ENCODE assay signal across 23 cellular contexts in the genomic region with DNA sequence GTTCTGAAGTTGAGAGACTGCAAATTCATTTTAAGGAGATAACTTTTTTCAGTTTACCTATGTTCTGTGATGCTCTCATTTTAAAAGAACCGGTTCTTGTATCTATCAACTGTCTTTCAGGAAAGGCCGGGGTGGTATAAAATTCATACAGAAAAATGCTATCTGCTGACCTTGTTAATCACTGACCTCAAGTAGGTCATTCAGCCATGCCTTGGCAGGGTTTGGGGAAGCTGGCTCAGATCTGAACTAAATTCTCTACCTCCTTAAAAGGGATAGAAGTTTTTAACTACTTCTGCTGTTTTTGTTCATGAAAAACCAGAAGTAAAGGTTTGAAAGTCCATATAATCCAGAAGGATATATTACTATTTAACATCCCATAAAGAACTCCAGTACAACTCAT. TPM values are rescaled to one million over a fixed set of nuclear protein-coding genes. Genes with fewer than 3 reads are reported as not detected.
DNase-seq lines count a peak whose midpoint lies in the region; ATAC-seq, FAIRE-seq and TF ChIP-seq lines count a peak whose summit lies in the region.
"Had no signal": no experiment of that assay in that cellular context is flagged by ENCODE, and none has a peak within 500 bp of the region (broad histone marks: within the 10 kb centered on the region; RNA-seq: fewer than 3 reads in every experiment).

No MANE protein-coding gene starts in this region.

- no peaks in the 10 kb centered on the region for H3K79me2 ChIP-seq in HepG2 (ENCODE audit: insufficient read depth, low read length)

- H2BK5ac ChIP-seq in mesenchymal stem cell (ENCODE audit: low read depth, low read length, poor library complexity, severe bottlenecking): no peak overlapping the region

- H3K9me3 ChIP-seq in right lobe of liver (no peaks in the 10 kb centered on the region), HepG2 (ENCODE audit: low read length) (no peaks in the 10 kb centered on the region), mesenchymal stem cell (ENCODE audit: control insufficient read depth, low read length) (no peaks in the 10 kb centered on the region), endodermal cell (ENCODE audit: control insufficient read depth, low read length) (no peaks in the 10 kb centered on the region), small intestine (ENCODE audit: control insufficient read depth, low read depth) (no peaks in the 10 kb centered on the region)
- H3K9me3 ChIP-seq: SJCRH30 had no signal

- no TSS peak for BruUV-seq in HepG2 (replicated peaks; lab: Mats Ljungman, UMichigan)

- H3K4me2 ChIP-seq in HepG2 (ENCODE audit: low read depth, low read length) (no peak overlapping the region), mesenchymal stem cell (ENCODE audit: low read length, poor library complexity, severe bottlenecking) (no peak overlapping the region)
- H3K4me2 ChIP-seq: GM23338 had no signal

- no peaks in the 10 kb centered on the region for H3K27me3 ChIP-seq in right lobe of liver
- no peaks in the 10 kb centered on the region for H3K27me3 ChIP-seq in HepG2 (ENCODE audit: control insufficient read depth in 1 of 2, insufficient read depth in 2 of 2, low read length in 2 of 2)
- no peaks in the 10 kb centered on the region for H3K27me3 ChIP-seq in mesenchymal stem cell (ENCODE audit: control insufficient read depth in 1 of 2, insufficient read depth in 1 of 2, low read length in 2 of 2)
- H3K27me3 ChIP-seq in endodermal cell (ENCODE audit: control insufficient read depth, insufficient read depth, low read length, poor library complexity, severe bottlenecking): peaks cover 3% of the 10 kb centered on the region
- H3K27me3 ChIP-seq in small intestine (ENCODE audit: control insufficient read depth in 2 of 2, insufficient read depth in 2 of 2, low read length in 2 of 2): no peaks in the 10 kb centered on the region
- H3K27me3 ChIP-seq: SJCRH30 had no signal

- H3K27me3 Mint-ChIP-seq in chondrocyte (ENCODE audit: low read depth) (no peaks in the 10 kb centered on the region), endodermal cell (ENCODE audit: insufficient read depth) (no peaks in the 10 kb centered on the region)

- H3K9ac ChIP-seq in HepG2 (ENCODE audit: insufficient read depth, low read depth, low read length): no peak overlapping the region
- no peak overlapping the region for H3K9ac ChIP-seq in mesenchymal stem cell (ENCODE audit: low read length)
- no peak overlapping the region for H3K9ac ChIP-seq in endodermal cell (ENCODE audit: extremely low read depth, low read length, poor library complexity, severe bottlenecking)

- no peak overlapping the region for H2AK5ac ChIP-seq in mesenchymal stem cell (ENCODE audit: low read length, severe bottlenecking)

- H3K36me3 Mint-ChIP-seq in chondrocyte (ENCODE audit: low read depth) (no peaks in the 10 kb centered on the region), endodermal cell (ENCODE audit: low read depth) (no peaks in the 10 kb centered on the region)
- H3K36me3 Mint-ChIP-seq: CD4-positive, alpha-beta memory T cell had no signal

- POLR2A ChIA-PET in HepG2 (lab: Yijun Ruan, JAX): no interaction called here

- no peaks in the 10 kb centered on the region for H3K36me3 ChIP-seq in right lobe of liver
- no peaks in the 10 kb centered on the region for H3K36me3 ChIP-seq in HepG2 (replicated peaks in 1 of 2; ENCODE audit: control insufficient read depth in 1 of 2, insufficient read depth in 2 of 2, low read length in 2 of 2)
- H3K36me3 ChIP-seq in mesenchymal stem cell (ENCODE audit: control insufficient read depth in 1 of 2, insufficient read depth in 2 of 2, low read depth in 1 of 2, low read length in 2 of 2): no peaks in the 10 kb centered on the region
- H3K36me3 ChIP-seq in endodermal cell (ENCODE audit: control insufficient read depth, insufficient read depth, low read length): no peaks in the 10 kb centered on the region
- no peaks in the 10 kb centered on the region for H3K36me3 ChIP-seq in small intestine (ENCODE audit: control insufficient read depth in 2 of 2, insufficient read depth in 2 of 2, low read length in 2 of 2)
- H3K36me3 ChIP-seq: SJCRH30 had no signal

- H3K4ac ChIP-seq in mesenchymal stem cell (ENCODE audit: low read depth in 1 of 2, low read length in 2 of 2): no peak overlapping the region

- WGBS in right lobe of liver (ENCODE audit: insufficient coverage, low coverage, low lambda C conversion rate, missing lambda C conversion rate): 52% methylated on average over 2 of the region's 2 CpGs
- WGBS in HepG2 (ENCODE audit: low lambda C conversion rate): 24% methylated on average over 2 of the region's 2 CpGs
- WGBS in mesenchymal stem cell: 100% methylated on average over 2 of the region's 2 CpGs
- 98 to 100% methylated on average over 2 of the region's 2 CpGs for WGBS in endodermal cell (ENCODE audit: insufficient coverage in 1 of 2, insufficient read length in 1 of 2), 2 experiments
- WGBS in small intestine, 3 donors: 11 to 50% (median 37%) methylated on average over 2 of the region's 2 CpGs

- no peaks in the 10 kb centered on the region for H3K9me3 Mint-ChIP-seq in chondrocyte (ENCODE audit: low read depth)
- H3K9me3 Mint-ChIP-seq in endodermal cell: no peaks in the 10 kb centered on the region
- H3K9me3 Mint-ChIP-seq: GM23338 had no signal

- ATAC-seq in right lobe of liver (peak; percentile 35 to 55 (median 42)), HepG2 (no peak)
- ATAC-seq: GM23338, K562, PC-3 had no signal

- TF ChIP-seq POLR2A in right lobe of liver (IDR thresholded peaks at IDR 0.05) (no peak), HepG2 (IDR thresholded peaks at IDR 0.05; ENCODE audit: insufficient read depth in 1 of 2, low read depth in 2 of 2, low read length in 2 of 2) (no peak)

- CTCF ChIA-PET in HepG2 (lab: Yijun Ruan, JAX; ENCODE audit: low intra/inter-chr PET ratio, low total read pairs): no interaction called here

- H3K14ac ChIP-seq in mesenchymal stem cell (ENCODE audit: low read length in 2 of 2): no peak overlapping the region

- H3K4me1 ChIP-seq in right lobe of liver: peaks cover 0 to 6% (median 0%) of the 10 kb centered on the region in 4 donors
- H3K4me1 ChIP-seq in HepG2 (ENCODE audit: insufficient read depth, low read length): peaks cover 15% of the 10 kb centered on the region
- peaks cover 3% of the 10 kb centered on the region for H3K4me1 ChIP-seq in mesenchymal stem cell (ENCODE audit: control insufficient read depth, insufficient read depth, low read depth, low read length)
- peaks cover 2% of the 10 kb centered on the region for H3K4me1 ChIP-seq in endodermal cell (ENCODE audit: control insufficient read depth, insufficient read depth, low read length)
- peaks cover 4 to 10% of the 10 kb centered on the region in 2 donors for H3K4me1 ChIP-seq in small intestine (ENCODE audit: control insufficient read depth in 2 of 2, insufficient read depth in 1 of 2, low read depth in 1 of 2, low read length in 1 of 2)
- H3K4me1 ChIP-seq: SJCRH30 had no signal

- FAIRE-seq in HepG2 (lab: Jason Lieb, UNC): no peak
- no peak for FAIRE-seq in small intestine (lab: Jason Lieb, UNC)
- FAIRE-seq: A204.1, GM12891, K562 had no signal

- H3K79me1 ChIP-seq in mesenchymal stem cell (replicated peaks; ENCODE audit: low read length, poor library complexity, severe bottlenecking): no peaks in the 10 kb centered on the region

- H4K20me1 ChIP-seq in HepG2 (ENCODE audit: insufficient read depth, low read length): no peaks in the 10 kb centered on the region

- H3K27ac Mint-ChIP-seq in chondrocyte (ENCODE audit: unreplicated experiment) (peak overlapping the region; percentile 39), endodermal cell (no peak overlapping the region)
- H3K27ac Mint-ChIP-seq: CD4-positive, alpha-beta memory T cell; GM23338 had no signal

- no peak overlapping the region for H3K27ac ChIP-seq in right lobe of liver
- no peak overlapping the region for H3K27ac ChIP-seq in HepG2 (ENCODE audit: extremely low read length, insufficient read depth, low read length)
- peak overlapping the region; percentile 16 for H3K27ac ChIP-seq in mesenchymal stem cell (ENCODE audit: low read length, poor library complexity, severe bottlenecking)
- H3K27ac ChIP-seq in endodermal cell (ENCODE audit: low read depth, low read length): no peak overlapping the region
- H3K27ac ChIP-seq in small intestine (ENCODE audit: low read depth in 1 of 2, low read length in 1 of 2): no peak overlapping the region
- H3K27ac ChIP-seq: RWPE1, SJCRH30 had no signal

- no peak for TF ChIP-seq RAD21 in HepG2 (CRISPR knock-in tag; IDR thresholded peaks at IDR 0.05)

- no peak overlapping the region for H2AFZ ChIP-seq in HepG2 (ENCODE audit: low read length)
- H2AFZ ChIP-seq in mesenchymal stem cell (ENCODE audit: low read depth, low read length): no peak overlapping the region
- H2AFZ ChIP-seq: GM23338 had no signal

- no peak for TF ChIP-seq EP300 in HepG2 (IDR thresholded peaks at IDR 0.05; ENCODE audit: low read depth in 2 of 2, low read length in 2 of 2)
- TF ChIP-seq EP300 in HepG2 (CRISPR knock-in tag; IDR thresholded peaks at IDR 0.05; ENCODE audit: borderline replicate concordance): no peak

- no peak overlapping the region for H3K23ac ChIP-seq in mesenchymal stem cell (ENCODE audit: low read length in 2 of 2)

- no peak overlapping the region for H3K18ac ChIP-seq in mesenchymal stem cell (ENCODE audit: low read depth in 1 of 2, low read length in 2 of 2)

- no peak for DNase-seq in right lobe of liver
- DNase-seq in HepG2 (ENCODE audit: low spot score): no peak
- DNase-seq in chondrocyte (ENCODE audit: low spot score): no peak
- no peak for DNase-seq in mesenchymal stem cell
- no peak for DNase-seq in endodermal cell
- DNase-seq in small intestine: no peak
- no peak for DNase-seq in HPDE6-E6E7 (ENCODE audit: extremely low spot score)
- DNase-seq: CD4-positive, alpha-beta memory T cell; DMS53; HCEC 1CT; NCI-H1092 treated with DMSO at 0.1 percent for 48 hours; NCI-H146; NCI-H2081 treated with DMSO at 0.1 percent for 48 hours; NCI-H446 treated with DMSO at 0.1 percent for 48 hours; NCI-H748 treated with DMSO at 0.1 percent for 48 hours; PC-3; SJCRH30 had no signal

- in situ Hi-C loops in HepG2 (cut with HindIII; ENCODE audit: extremely low pct_ligation_motif_present, low pct_unique_long_range_greater_than_20kb): no loop called here

- no peak for TF ChIP-seq CTCF in right lobe of liver (IDR thresholded peaks at IDR 0.05)
- TF ChIP-seq CTCF in HepG2 (CRISPR knock-in tag; IDR thresholded peaks at IDR 0.05): no peak
- no peak for TF ChIP-seq CTCF in chondrocyte (IDR thresholded peaks at IDR 0.05)
- TF ChIP-seq CTCF in endodermal cell (conservative IDR thresholded peaks at IDR 0.05): no peak

- H3K4me3 Mint-ChIP-seq in chondrocyte (ENCODE audit: unreplicated experiment) (no peak overlapping the region), endodermal cell (no peak overlapping the region)
- H3K4me3 Mint-ChIP-seq: CD4-positive, alpha-beta memory T cell; GM23338 had no signal

- peaks cover 26% of the 10 kb centered on the region for H3K4me1 Mint-ChIP-seq in chondrocyte (ENCODE audit: low read depth)
- H3K4me1 Mint-ChIP-seq in endodermal cell: peaks cover 12% of the 10 kb centered on the region
- H3K4me1 Mint-ChIP-seq: CD4-positive, alpha-beta memory T cell; GM23338 had no signal

- no peak overlapping the region for H2BK120ac ChIP-seq in mesenchymal stem cell (ENCODE audit: low read depth, low read length)

- H4K91ac ChIP-seq in mesenchymal stem cell (ENCODE audit: low read length): no peak overlapping the region

- no peak overlapping the region for H2BK15ac ChIP-seq in mesenchymal stem cell (ENCODE audit: low read depth, poor library complexity, severe bottlenecking)

- H3K4me3 ChIP-seq in right lobe of liver (no peak overlapping the region), HepG2 (replicated peaks in 1 of 3; ENCODE audit: insufficient read depth in 1 of 3, low read depth in 2 of 3, low read length in 3 of 3) (no peak overlapping the region), mesenchymal stem cell (ENCODE audit: insufficient read depth in 1 of 2, low read depth in 1 of 2, low read length in 2 of 2) (no peak overlapping the region), endodermal cell (ENCODE audit: low read length) (no peak overlapping the region), small intestine (ENCODE audit: low read depth in 1 of 2, low read length in 2 of 2) (no peak overlapping the region)
- H3K4me3 ChIP-seq: GM23338, K562, SJCRH30 had no signal

- H2BK12ac ChIP-seq in mesenchymal stem cell (ENCODE audit: low read length in 2 of 2): no peak overlapping the region

- no peak overlapping the region for H4K8ac ChIP-seq in mesenchymal stem cell (ENCODE audit: low read length)

- intact Hi-C loops in right lobe of liver (cut with DNase I): no loop called here
- intact Hi-C loops in HepG2 (cut with micrococcal nuclease; ENCODE audit: unreplicated experiment): no loop called here

RNA-seq across cellular contexts. Expression of a gene that starts 10.0 kb away (rescaled TPM):
- total RNA-seq in right lobe of liver (under 1 TPM in 4 of 6 experiments, not detected in 2; 0.11 to 0.21 (median 0.17) TPM), HepG2 (2016; rRNA removed; fragmentation: Illumina TruSeq; extraction: Trizol) (0.09 and 0.10 TPM in 2 replicates), chondrocyte (0.27 to 0.41 TPM (median 0.35 TPM) in 3 replicates), endodermal cell (under 1 TPM; 0.15 to 0.55 TPM)
- 0.35 and 0.40 TPM in 2 replicates for total RNA-seq in HepG2 (2016; cell fraction: cytosol; rRNA removed; fragmentation: Illumina TruSeq; extraction: Trizol; ENCODE audit: low read depth)
- total RNA-seq in HepG2 (2016; cell fraction: insoluble cytoplasmic fraction; rRNA removed; fragmentation: Illumina TruSeq; extraction: Trizol): 0.17 TPM in 1 of 2 replicates, not detected in the other
- total RNA-seq in HepG2 (2016; cell fraction: membrane; rRNA removed; fragmentation: Illumina TruSeq; extraction: Trizol): 0.19 and 0.24 TPM in 2 replicates
- 0.31 and 0.44 TPM in 2 replicates for total RNA-seq in HepG2 (2016; cell fraction: nucleus; rRNA removed; fragmentation: Illumina TruSeq; extraction: Trizol)
- polyA plus RNA-seq in HepG2 (2011; rRNA removed) (0.11 and 0.54 TPM in 2 replicates), small intestine (10 to 100 TPM; 31.2 to 56.5 (median 54.3) TPM)
- polyA plus RNA-seq in HepG2 (2011; cell fraction: cytosol; rRNA removed): 0.01 and 0.08 TPM in 2 replicates
- polyA plus RNA-seq in HepG2 (2011; cell fraction: nucleus; rRNA removed): 0.26 and 0.48 TPM in 2 replicates
- polyA plus RNA-seq in HepG2 (2012): 0.20 and 0.25 TPM in 2 replicates
- not detected in 2 replicates for polyA plus RNA-seq in HepG2 (2016; cell fraction: cytosol; fragmentation: Illumina TruSeq; extraction: Trizol; ENCODE audit: low read depth)
- not detected in 2 replicates for polyA plus RNA-seq in HepG2 (2016; cell fraction: insoluble cytoplasmic fraction; fragmentation: Illumina TruSeq; extraction: Trizol; ENCODE audit: low read depth)
- polyA plus RNA-seq in HepG2 (2016; cell fraction: membrane; fragmentation: Illumina TruSeq; extraction: Trizol; ENCODE audit: low read depth): not detected in 2 replicates
- 0.39 and 0.62 TPM in 2 replicates for polyA plus RNA-seq in HepG2 (2016; cell fraction: nucleus; fragmentation: Illumina TruSeq; extraction: Trizol; ENCODE audit: insufficient read depth, low read depth)
- 0.08 TPM in 1 of 2 replicates, not detected in the other for polyA minus RNA-seq in HepG2 (2011; rRNA and poly(A)+ RNA removed; ENCODE audit: low replicate concordance)
- polyA minus RNA-seq in HepG2 (2011; cell fraction: cytosol; rRNA and poly(A)+ RNA removed): not detected in 2 replicates
- 0.52 and 1.1 TPM in 2 replicates for polyA minus RNA-seq in HepG2 (2011; cell fraction: nucleus; rRNA and poly(A)+ RNA removed)
- polyA plus RNA-seq in mesenchymal stem cell (2013, experiment 1 of 2): not detected
- not detected for polyA plus RNA-seq in mesenchymal stem cell (2013, experiment 2 of 2)
- not detected for polyA plus RNA-seq in endodermal cell (2013, experiment 1 of 2)
- polyA plus RNA-seq in endodermal cell (2013, experiment 2 of 2): not detected
- total RNA-seq: CD4-positive, alpha-beta memory T cell; K562; PC-3; SJCRH30 had no signal
- polyA plus RNA-seq: BJ; CD4-positive, alpha-beta memory T cell; K562 had no signal
